ENCODE assay signal across 19 cellular contexts in genomic region chr3:64975138-64975537, GRCh38.
A peak's percentile ranks its signal among the peaks of the same experiment; 100 is the strongest.
DNase-seq lines count a peak whose midpoint lies in the region; ATAC-seq, FAIRE-seq and TF ChIP-seq lines count a peak whose summit lies in the region.
"Had no signal": no experiment of that assay in that cellular context is flagged by ENCODE, and none has a peak within 500 bp of the region (broad histone marks: within the 10 kb centered on the region; RNA-seq: fewer than 3 reads in every experiment).

No MANE protein-coding gene starts in this region.

- intact Hi-C loops in PC-9 (cut with micrococcal nuclease; ENCODE audit: unreplicated experiment): no loop called here
- intact Hi-C loops in mammary epithelial cell (cut with micrococcal nuclease): loop anchor here (5.0 kb wide), 1 partner anchor 152 kb away; no protein-coding TSS in a partner anchor
- intact Hi-C loops in heart left ventricle (cut with DNase I): no loop called here
- intact Hi-C loops in prostate gland (cut with DNase I): no loop called here

- H3K36me3 ChIP-seq in PC-9 (ENCODE audit: low read depth) (no peaks in the 10 kb centered on the region), mammary epithelial cell (ENCODE audit: insufficient read depth, low read length) (no peaks in the 10 kb centered on the region), heart left ventricle (no peaks in the 10 kb centered on the region), prostate gland (no peaks in the 10 kb centered on the region), small intestine (ENCODE audit: control insufficient read depth in 2 of 2, insufficient read depth in 2 of 2, low read length in 2 of 2) (no peaks in the 10 kb centered on the region)

- no peak overlapping the region for H3K4me2 ChIP-seq in PC-9
- H3K4me2 ChIP-seq in mammary epithelial cell (ENCODE audit: insufficient read depth, low read depth, low read length): peak overlapping the region; percentile 20

- no peak overlapping the region for H3K9ac ChIP-seq in mammary epithelial cell (ENCODE audit: insufficient read depth, low read length)

- H3K9me3 ChIP-seq in PC-9 (ENCODE audit: insufficient read depth, low read depth) (no peaks in the 10 kb centered on the region), mammary epithelial cell (replicated peaks; ENCODE audit: insufficient read depth, low read length) (no peaks in the 10 kb centered on the region), heart left ventricle (no peaks in the 10 kb centered on the region), prostate gland (no peaks in the 10 kb centered on the region), small intestine (ENCODE audit: control insufficient read depth, low read depth) (no peaks in the 10 kb centered on the region)

- peak in 2 of 4 donors; percentile 37 to 47 for ATAC-seq in heart left ventricle

- in situ Hi-C loops in mammary epithelial cell (cut with MboI; ENCODE audit: low sequenced_read_pairs in 2 of 2): loop anchor here in 1 of 2 donors (5.0 kb wide), 1 partner anchor 172 kb away; no protein-coding TSS in a partner anchor

- TF ChIP-seq POLR2A in heart left ventricle (IDR thresholded peaks at IDR 0.05) (no peak), prostate gland (IDR thresholded peaks at IDR 0.05) (no peak)

- H3K4me3 ChIP-seq in PC-9 (no peak overlapping the region), mammary epithelial cell (replicated peaks in 1 of 3; ENCODE audit: insufficient read depth in 1 of 3, low read depth in 2 of 3, low read length in 3 of 3) (no peak overlapping the region), heart left ventricle (no peak overlapping the region), prostate gland (no peak overlapping the region), small intestine (ENCODE audit: low read depth in 1 of 2, low read length in 2 of 2) (no peak overlapping the region)

- dilution Hi-C loops in mammary epithelial cell (cut with HindIII; ENCODE audit: low sequenced_read_pairs): loop anchor here (5.0 kb wide), 1 partner anchor 157 kb away; no protein-coding TSS in a partner anchor

- H3K79me2 ChIP-seq in PC-9 (ENCODE audit: low read depth) (no peaks in the 10 kb centered on the region), mammary epithelial cell (ENCODE audit: insufficient read depth, low read length) (no peaks in the 10 kb centered on the region)

- DNase-seq in PC-9: no peak
- DNase-seq in mammary epithelial cell: peak; percentile 82
- DNase-seq in heart left ventricle: peak in 3 of 5 donors; percentile 30 to 57 (median 52)
- peak; percentile 69 for DNase-seq in prostate gland (ENCODE audit: low spot score)
- DNase-seq in A172 (ENCODE audit: low spot score): no peak
- DNase-seq in midbrain (lab: John Stamatoyannopoulos, UW): no peak
- no peak for DNase-seq in small intestine
- DNase-seq: ACHN; Calu3; CD4-positive, alpha-beta T cell; DMS79; GDM1; HCEC 1CT; IMR-90; Kasumi-1; MV-4-11; NCI-H1417 treated with DMSO at 0.1 percent for 48 hours; NCI-H2081; NCI-H524 had no signal

- H3K9me2 ChIP-seq in PC-9 (ENCODE audit: insufficient read depth): no peaks in the 10 kb centered on the region

- no peak for FAIRE-seq in small intestine (lab: Jason Lieb, UNC)

- TF ChIP-seq CTCF in PC-9 (conservative IDR thresholded peaks at IDR 0.05) (no peak), mammary epithelial cell (conservative IDR thresholded peaks at IDR 0.05 in 1 of 2, IDR thresholded peaks at IDR 0.05 in 1 of 2; ENCODE audit: extremely low read depth in 1 of 2, insufficient read depth in 1 of 2, low read depth in 1 of 2, low read length in 2 of 2) (no peak), heart left ventricle (IDR thresholded peaks at IDR 0.05) (no peak), prostate gland (IDR thresholded peaks at IDR 0.05) (no peak)

- WGBS in mammary epithelial cell (ENCODE audit: low coverage, missing lambda C conversion rate): 11% methylated on average over 2 of the region's 2 CpGs
- 59 to 70% (median 65%) methylated on average over 2 of the region's 2 CpGs for WGBS in heart left ventricle, 4 donors
- 48% methylated on average over 2 of the region's 2 CpGs for WGBS in prostate gland
- 80 to 94% (median 88%) methylated on average over 2 of the region's 2 CpGs for WGBS in small intestine, 3 donors

- H3K27me3 ChIP-seq in PC-9 (ENCODE audit: insufficient read depth, low read depth): no peaks in the 10 kb centered on the region
- H3K27me3 ChIP-seq in mammary epithelial cell (ENCODE audit: insufficient read depth, low read length): no peaks in the 10 kb centered on the region
- H3K27me3 ChIP-seq in heart left ventricle: no peaks in the 10 kb centered on the region
- no peaks in the 10 kb centered on the region for H3K27me3 ChIP-seq in prostate gland (replicated peaks; ENCODE audit: insufficient read depth)
- no peaks in the 10 kb centered on the region for H3K27me3 ChIP-seq in small intestine (ENCODE audit: control insufficient read depth in 2 of 2, insufficient read depth in 2 of 2, low read length in 2 of 2)

- POLR2A ChIA-PET in PC-9 (lab: Charles Lee; ENCODE audit: unreplicated experiment): no interaction called here

- H2AFZ ChIP-seq in PC-9: no peak overlapping the region
- no peak overlapping the region for H2AFZ ChIP-seq in mammary epithelial cell (ENCODE audit: low read depth, low read length)

- BruUV-seq in PC-9 (replicated peaks; lab: Mats Ljungman, UMichigan) (no TSS peak), mammary epithelial cell (replicated peaks; lab: Mats Ljungman, UMichigan) (no TSS peak)

- H3F3A ChIP-seq in PC-9 (ENCODE audit: insufficient read depth, low read depth): peaks cover 26% of the 10 kb centered on the region

- H4K20me1 ChIP-seq in PC-9 (ENCODE audit: insufficient read depth) (no peaks in the 10 kb centered on the region), mammary epithelial cell (ENCODE audit: insufficient read depth, low read length) (no peaks in the 10 kb centered on the region)

- H3K27ac ChIP-seq in PC-9 (peak overlapping the region; percentile 99), mammary epithelial cell (ENCODE audit: insufficient read depth, low read depth, low read length) (peak overlapping the region; percentile 96), heart left ventricle (no peak overlapping the region), prostate gland (no peak overlapping the region), small intestine (ENCODE audit: low read depth in 1 of 2, low read length in 1 of 2) (no peak overlapping the region)

- H3K4me1 ChIP-seq in PC-9 (replicated peaks; ENCODE audit: insufficient read depth): peaks cover 30% of the 10 kb centered on the region
- H3K4me1 ChIP-seq in mammary epithelial cell (ENCODE audit: insufficient read depth, low read length): peaks cover 46% of the 10 kb centered on the region
- peaks cover 0 to 14% (median 2%) of the 10 kb centered on the region in 12 donors for H3K4me1 ChIP-seq in heart left ventricle
- H3K4me1 ChIP-seq in prostate gland (replicated peaks): no peaks in the 10 kb centered on the region
- H3K4me1 ChIP-seq in small intestine (ENCODE audit: control insufficient read depth in 2 of 2, insufficient read depth in 1 of 2, low read depth in 1 of 2, low read length in 1 of 2): no peaks in the 10 kb centered on the region

- CTCF ChIA-PET in PC-9 (lab: Charles Lee) (interaction anchor here (0.6 kb wide), 1 partner anchor 195 kb away, joined by 3 read pairs; no protein-coding TSS in a partner anchor), mammary epithelial cell (lab: Charles Lee; ENCODE audit: low non-redundant PET) (no interaction called here)

Comparison
In these comparisons a context has a peak if more than half of its experiments do, and no peak if none do; other contexts are left out.
1. DNase-seq: peak in mammary epithelial cell (single experiment), heart left ventricle (3 of 5) and prostate gland (single experiment); none in PC-9 (0 of 2), A172 (single experiment), midbrain (single experiment) and small intestine (single experiment).
2. H3K27ac ChIP-seq: peak in PC-9 (single experiment) and mammary epithelial cell (single experiment); none in heart left ventricle (0 of 12), prostate gland (0 of 2) and small intestine (0 of 2).